In genomic region chr7:108723343-108723957, GRCh38 we compare ENCODE assay signal across 30 cellular contexts.
DNase-seq lines count a peak whose midpoint lies in the region; ATAC-seq, FAIRE-seq and TF ChIP-seq lines count a peak whose summit lies in the region.
"Had no signal": no experiment of that assay in that cellular context is flagged by ENCODE, and none has a peak within 500 bp of the region (broad histone marks: within the 10 kb centered on the region; RNA-seq: fewer than 3 reads in every experiment).

No MANE protein-coding gene starts in this region.

- ATAC-seq in GM23338 (peak; percentile 62), GM18502 (IDR thresholded peaks at IDR 0.05; ENCODE audit: poor library complexity, unreplicated experiment) (no peak)
- ATAC-seq: activated CD8-positive, alpha-beta T cell treated with anti-CD3 and anti-CD28 coated beads, Interleukin-2, amount 10 ng/mL, durations not matched to agents 7 days and 5 days; natural killer cell had no signal

- H4K20me1 ChIP-seq in GM23338 (replicated peaks; ENCODE audit: insufficient read depth): no peaks in the 10 kb centered on the region
- H4K20me1 ChIP-seq in neural progenitor cell (ENCODE audit: low read depth): no peaks in the 10 kb centered on the region

- H3K27me3 ChIP-seq in GM23338 (ENCODE audit: insufficient read depth) (no peaks in the 10 kb centered on the region), endodermal cell (ENCODE audit: control insufficient read depth, insufficient read depth, low read length, poor library complexity, severe bottlenecking) (peaks cover 25% of the 10 kb centered on the region), neural progenitor cell (no peaks in the 10 kb centered on the region)
- H3K27me3 ChIP-seq: breast epithelium, Peyer's patch, suprapubic skin had no signal

- no peak for FAIRE-seq in GM12891 (lab: Jason Lieb, UNC)
- FAIRE-seq: GM12892 had no signal

- H3K4me3 ChIP-seq in GM23338 (no peak overlapping the region), endodermal cell (ENCODE audit: low read length) (no peak overlapping the region), neural progenitor cell (no peak overlapping the region)
- H3K4me3 ChIP-seq: breast epithelium, lung, Peyer's patch, smooth muscle cell, suprapubic skin had no signal

- no peak overlapping the region for H3K27ac ChIP-seq in GM23338 (ENCODE audit: low read depth)
- peak overlapping the region; percentile 77 for H3K27ac ChIP-seq in endodermal cell (ENCODE audit: low read depth, low read length)
- H3K27ac ChIP-seq in neural progenitor cell: no peak overlapping the region
- H3K27ac ChIP-seq: 22Rv1, breast epithelium, parathyroid adenoma, Peyer's patch, suprapubic skin had no signal

- H3K9me2 ChIP-seq in GM23338 (ENCODE audit: insufficient read depth): peaks cover 4% of the 10 kb centered on the region; the same call in 1 of the 2 replicates

- no peak overlapping the region for H2AFZ ChIP-seq in GM23338
- no peak overlapping the region for H2AFZ ChIP-seq in neural progenitor cell (replicated peaks)
- H2AFZ ChIP-seq: parathyroid adenoma had no signal

- H3K36me3 Mint-ChIP-seq in GM23338 (ENCODE audit: low read depth) (no peaks in the 10 kb centered on the region), endodermal cell (ENCODE audit: low read depth) (no peaks in the 10 kb centered on the region), neural progenitor cell (no peaks in the 10 kb centered on the region)
- H3K36me3 Mint-ChIP-seq: activated naive CD8-positive, alpha-beta T cell; natural killer cell had no signal

- H3K4me1 ChIP-seq in GM23338 (ENCODE audit: insufficient read depth) (0 out of 2 replicates have a peak, but pooled peaks cover 5% of the 10 kb centered on the region), endodermal cell (ENCODE audit: control insufficient read depth, insufficient read depth, low read length) (no peaks in the 10 kb centered on the region), neural progenitor cell (peaks cover 10% of the 10 kb centered on the region)
- H3K4me1 ChIP-seq: breast epithelium, parathyroid adenoma, Peyer's patch, suprapubic skin had no signal

- H3K27me3 Mint-ChIP-seq in GM23338 (ENCODE audit: insufficient read depth, low read depth, poor library complexity): peaks cover 6% of the 10 kb centered on the region
- H3K27me3 Mint-ChIP-seq in endodermal cell (ENCODE audit: insufficient read depth): peaks cover 5% of the 10 kb centered on the region
- no peaks in the 10 kb centered on the region for H3K27me3 Mint-ChIP-seq in neural progenitor cell (ENCODE audit: insufficient read depth, low read depth)
- H3K27me3 Mint-ChIP-seq: CD4-positive, alpha-beta T cell had no signal

- TF ChIP-seq POLR2A in GM12891 (IDR thresholded peaks at IDR 0.05; ENCODE audit: low read depth, low read length): no peak

- H3K36me3 ChIP-seq in GM23338 (ENCODE audit: insufficient read depth): no peaks in the 10 kb centered on the region
- H3K36me3 ChIP-seq in endodermal cell (ENCODE audit: control insufficient read depth, insufficient read depth, low read length): no peaks in the 10 kb centered on the region
- H3K36me3 ChIP-seq in neural progenitor cell: no peaks in the 10 kb centered on the region
- H3K36me3 ChIP-seq: breast epithelium, Peyer's patch, suprapubic skin had no signal

- no peak overlapping the region for H3K4me2 ChIP-seq in GM23338
- H3K4me2 ChIP-seq in neural progenitor cell: no peak overlapping the region
- H3K4me2 ChIP-seq: smooth muscle cell had no signal

- DNase-seq in DMS79 treated with DMSO at 0.1 percent for 48 hours (lab: John Stamatoyannopoulos, UW) (peak; percentile 33), DMS79 (lab: John Stamatoyannopoulos, UW) (no peak), GM23338 (ENCODE audit: low spot score) (peak; percentile 22), endodermal cell (no peak), neural progenitor cell (ENCODE audit: low spot score) (peak; percentile 54), NCI-H2081 treated with DMSO at 0.1 percent for 48 hours (lab: John Stamatoyannopoulos, UW) (no peak), GM12891 (ENCODE audit: insufficient read length, low spot score) (no peak)
- DNase-seq: activated CD4-positive, alpha-beta T cell treated with anti-CD3 and anti-CD28 coated beads for 4 hours; activated CD8-positive, alpha-beta T cell treated with anti-CD3 and anti-CD28 coated beads, Interleukin-2, amount 10 ng/mL, durations not matched to agents 7 days and 5 days; activated effector memory CD4-positive, alpha-beta T cell treated with Interleukin-2 at 50 U/mL for 16 hours; CD4-positive, alpha-beta T cell; EL; foreskin melanocyte; HCEC 1CT; MM.1S; natural killer cell; NCI-H1436 treated with DMSO at 0.1 percent for 48 hours; Peyer's patch; stimulated activated CD4-positive, alpha-beta T cell treated with anti-CD3 and anti-CD28 coated beads, Interleukin-1b, Interleukin-23, amount 100 ng/mL, for 48 hours; stimulated activated naive CD4-positive, alpha-beta T cell treated with Interleukin-2 at 50 U/mL for 16 hours; SW 1271 had no signal

- H3K9me3 Mint-ChIP-seq in GM23338: no peaks in the 10 kb centered on the region
- no peaks in the 10 kb centered on the region for H3K9me3 Mint-ChIP-seq in endodermal cell
- H3K9me3 Mint-ChIP-seq in neural progenitor cell: no peaks in the 10 kb centered on the region
- H3K9me3 Mint-ChIP-seq: CD4-positive, alpha-beta T cell had no signal

- H3F3A ChIP-seq in GM23338 (replicated peaks; ENCODE audit: low read depth): no peaks in the 10 kb centered on the region
- H3F3A ChIP-seq in neural progenitor cell (ENCODE audit: low read depth): no peaks in the 10 kb centered on the region

- H3K9ac ChIP-seq in endodermal cell (ENCODE audit: extremely low read depth, low read length, poor library complexity, severe bottlenecking): no peak overlapping the region
- no peak overlapping the region for H3K9ac ChIP-seq in neural progenitor cell
- H3K9ac ChIP-seq: parathyroid adenoma had no signal

- H3K27ac Mint-ChIP-seq in GM23338: no peak overlapping the region
- H3K27ac Mint-ChIP-seq in endodermal cell: no peak overlapping the region
- H3K27ac Mint-ChIP-seq in neural progenitor cell: no peak overlapping the region
- H3K27ac Mint-ChIP-seq: activated CD8-positive, alpha-beta T cell treated with anti-CD3 and anti-CD28 coated beads, Interleukin-2, amount 10 ng/mL, durations not matched to agents 7 days and 5 days; activated naive CD8-positive, alpha-beta T cell; CD4-positive, alpha-beta T cell; natural killer cell had no signal

- H3K4me1 Mint-ChIP-seq in GM23338 (0 out of 3 replicates have a peak, but pooled peaks cover 2% of the 10 kb centered on the region), endodermal cell (no peaks in the 10 kb centered on the region), neural progenitor cell (peaks cover 27% of the 10 kb centered on the region)
- H3K4me1 Mint-ChIP-seq: natural killer cell had no signal

- no peak overlapping the region for H3K4me3 Mint-ChIP-seq in GM23338
- H3K4me3 Mint-ChIP-seq in endodermal cell: no peak overlapping the region
- no peak overlapping the region for H3K4me3 Mint-ChIP-seq in neural progenitor cell
- H3K4me3 Mint-ChIP-seq: activated CD8-positive, alpha-beta T cell treated with anti-CD3 and anti-CD28 coated beads, Interleukin-2, amount 10 ng/mL, durations not matched to agents 7 days and 5 days; activated naive CD8-positive, alpha-beta T cell; CD4-positive, alpha-beta T cell; natural killer cell had no signal

- TF ChIP-seq CTCF in GM23338 (conservative IDR thresholded peaks at IDR 0.05; ENCODE audit: low read depth in 2 of 2) (no peak), endodermal cell (conservative IDR thresholded peaks at IDR 0.05) (no peak), neural progenitor cell (IDR thresholded peaks at IDR 0.05) (no peak)

- H3K9me3 ChIP-seq in endodermal cell (ENCODE audit: control insufficient read depth, low read length) (no peaks in the 10 kb centered on the region), neural progenitor cell (ENCODE audit: low read depth) (no peaks in the 10 kb centered on the region)
- H3K9me3 ChIP-seq: breast epithelium, Peyer's patch, suprapubic skin had no signal

- 63 to 85% methylated on average over 6 to 8 of the region's 8 CpGs for WGBS in endodermal cell (ENCODE audit: insufficient coverage in 1 of 2, insufficient read length in 1 of 2), 2 experiments

- H3K79me2 ChIP-seq in GM23338 (replicated peaks; ENCODE audit: insufficient read depth): no peaks in the 10 kb centered on the region
- H3K79me2 ChIP-seq in neural progenitor cell (ENCODE audit: low read depth): no peaks in the 10 kb centered on the region
- H3K79me2 ChIP-seq: parathyroid adenoma had no signal

TF ChIP-seq in GM23338, 12 proteins besides CTCF, POLR2A, EP300 and RAD21 (continues in another document):
- no peak for TF ChIP-seq ZNF331 (CRISPR knock-in tag; IDR thresholded peaks at IDR 0.05; ENCODE audit: low read depth)
- no peak for TF ChIP-seq JUNB (IDR thresholded peaks at IDR 0.05; ENCODE audit: unreplicated experiment)
- TF ChIP-seq POLR2AphosphoS5 (IDR thresholded peaks at IDR 0.05; ENCODE audit: low read depth): no peak

TF ChIP-seq in GM12891, 5 proteins besides CTCF, POLR2A, EP300 and RAD21:
- TF ChIP-seq POLR2AphosphoS5 (IDR thresholded peaks at IDR 0.05; ENCODE audit: low read depth, low read length): no peak
- no peak for TF ChIP-seq PAX5 (IDR thresholded peaks at IDR 0.05; ENCODE audit: insufficient read depth, low read length, severe bottlenecking)
- TF ChIP-seq POU2F2 (IDR thresholded peaks at IDR 0.05; ENCODE audit: low read depth, low read length): no peak
- TF ChIP-seq TAF1 (IDR thresholded peaks at IDR 0.05; ENCODE audit: low read depth, low read length): no peak
- TF ChIP-seq SPI1 (IDR thresholded peaks at IDR 0.05; ENCODE audit: low read depth, low read length): no peak
TF ChIP-seq in GM12891: peak in this region for 0.

Comparison
In these comparisons a context has a peak if more than half of its experiments do, and no peak if none do; other contexts are left out.
1. DNase-seq: peak in DMS79 treated with DMSO at 0.1 percent for 48 hours (single experiment), GM23338 (single experiment) and neural progenitor cell (single experiment); none in DMS79 (single experiment), endodermal cell (single experiment), NCI-H2081 treated with DMSO at 0.1 percent for 48 hours (single experiment) and GM12891 (single experiment).